20 cellular contexts compared by ENCODE assay signal in the genomic region with DNA sequence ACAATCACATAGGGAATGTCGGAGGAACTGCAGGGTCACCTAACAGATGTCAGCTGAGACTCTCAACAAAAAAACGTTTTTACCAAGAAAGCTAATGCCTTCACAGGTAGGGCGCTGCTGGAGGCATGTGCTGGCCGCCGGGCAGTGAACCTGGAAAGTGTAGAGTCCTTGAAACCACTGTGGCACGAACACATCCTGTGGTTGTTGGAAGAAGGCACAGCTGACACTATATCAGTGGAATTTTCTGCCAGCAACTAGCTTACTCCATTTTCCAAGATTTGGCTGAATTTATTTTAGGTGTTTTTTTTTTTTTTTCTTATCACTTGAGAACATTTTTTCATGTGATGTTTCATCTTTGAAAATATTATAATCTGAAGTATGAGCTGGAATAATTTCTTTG.
"Had no signal": no experiment of that assay in that cellular context is flagged by ENCODE, and none has a peak within 500 bp of the region (broad histone marks: within the 10 kb centered on the region; RNA-seq: fewer than 3 reads in every experiment).

No MANE protein-coding gene starts in this region.

- H3K36me3 ChIP-seq: uterus had no signal

- H3K27ac ChIP-seq: esophagus squamous epithelium, hepatocyte, transverse colon, uterus had no signal

- H2AFZ ChIP-seq: hepatocyte had no signal

- FAIRE-seq: islet of Langerhans had no signal

- H3K9me3 ChIP-seq: esophagus squamous epithelium, transverse colon, uterus had no signal

- H3K4me1 ChIP-seq: transverse colon, uterus had no signal

- H3K79me2 ChIP-seq: hepatocyte had no signal

- ATAC-seq: activated T-helper 17 cell treated with anti-CD3 and anti-CD28 coated beads, Interleukin-2, amount 50 U/mL, for 72 hours; effector memory CD8-positive, alpha-beta T cell; natural killer cell treated with Interleukin-12 subunit alpha and Interleukin-12 subunit beta and Interleukin-15 and Interleukin-18, amount 100 ng/mL, for 72 hours; SK-N-SH treated with all-trans-retinoic acid at 6 μM for 48 hours; stimulated activated naive CD8-positive, alpha-beta T cell treated with anti-CD3 and anti-CD28 coated beads, Interleukin-15, Interleukin-2, amounts not matched to agents 100 U/mL and 50 U/mL, for 24 hours; T-cell; WTC11 had no signal

- H3K4me2 ChIP-seq: hepatocyte had no signal

- H3K27me3 ChIP-seq: esophagus squamous epithelium, hepatocyte, transverse colon, uterus had no signal

- H3K4me3 ChIP-seq: esophagus squamous epithelium, hepatocyte, transverse colon, uterus had no signal

- DNase-seq: activated CD4-positive, alpha-beta memory T cell treated with anti-CD3 and anti-CD28 coated beads, Interleukin-2, amount 10 ng/mL, durations not matched to agents 7 days and 5 days; activated CD4-positive, alpha-beta T cell treated with anti-CD3 and anti-CD28 coated beads for 48 hours; activated naive CD4-positive, alpha-beta T cell; activated naive CD8-positive, alpha-beta T cell treated with anti-CD3 and anti-CD28 coated beads for 36 hours; activated T-cell treated with anti-CD3 and anti-CD28 coated beads, Interleukin-2, amount 50 U/mL, for 1 hour; amniotic stem cell; effector memory CD8-positive, alpha-beta T cell; esophagus squamous epithelium; retina; stimulated activated CD4-positive, alpha-beta T cell treated with anti-CD3 and anti-CD28 coated beads, Interleukin-2, amount 100 ng/mL, for 24 hours; stimulated activated naive CD8-positive, alpha-beta T cell treated with anti-CD3 and anti-CD28 coated beads, Interleukin-15, Interleukin-2, amounts not matched to agents 100 U/mL and 50 U/mL, for 24 hours; T-cell; transverse colon; uterus had no signal
